Comparison of ENCODE assay signal across 19 cellular contexts in the genomic region with DNA sequence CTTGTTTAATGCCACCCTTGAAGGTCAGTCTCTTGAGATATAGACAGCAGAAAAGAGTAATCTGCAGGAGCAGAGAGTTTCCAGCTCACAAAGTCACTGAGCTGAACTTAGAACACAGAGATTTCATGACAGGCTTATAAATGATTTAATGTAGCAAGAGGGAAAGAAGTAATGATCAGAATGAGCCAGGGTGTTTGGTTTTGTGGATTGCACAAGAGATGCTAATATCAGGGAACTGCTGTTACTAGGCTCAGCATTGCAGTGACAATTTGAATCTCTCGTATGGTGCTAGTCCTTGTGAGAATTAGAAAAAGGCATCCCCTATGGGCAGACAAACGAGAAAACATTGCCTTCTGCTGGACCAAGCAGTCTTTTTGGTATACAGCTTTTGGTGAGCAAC.
"Had no signal": no experiment of that assay in that cellular context is flagged by ENCODE, and none has a peak within 500 bp of the region (broad histone marks: within the 10 kb centered on the region; RNA-seq: fewer than 3 reads in every experiment).

No MANE protein-coding gene starts in this region.

- H3K4me3 ChIP-seq: dorsolateral prefrontal cortex, mucosa of descending colon, thoracic aorta, transverse colon had no signal

- H3K9me3 Mint-ChIP-seq: immature natural killer cell, neural crest cell had no signal

- DNase-seq: cortex of kidney; dorsolateral prefrontal cortex; effector CD8-positive, alpha-beta T cell; immature natural killer cell; kidney; left cardiac atrium; left ventricle myocardium superior; mucosa of descending colon; natural killer cell; posterior cingulate gyrus; right cardiac atrium; stimulated activated CD4-positive, alpha-beta T cell treated with anti-CD3 and anti-CD28 coated beads, Interleukin-2, amount 100 ng/mL, for 24 hours; stimulated activated CD4-positive, alpha-beta T cell treated with anti-CD3 and anti-CD28 coated beads, Interleukin-4, amount 100 ng/mL, for 4 hours; stimulated activated naive B cell treated with anti-CD40 and anti-IgM and Interleukin-4, amounts not matched to agents 10 μg/mL and 1 μg/mL and 100 μg/mL, for 72 hours; stimulated activated naive CD8-positive, alpha-beta T cell treated with anti-CD3 and anti-CD28 coated beads, Interleukin-15, amount 100 ng/mL, for 72 hours; transverse colon had no signal

- H3K4me3 Mint-ChIP-seq: immature natural killer cell; natural killer cell; neural crest cell; stimulated activated naive B cell treated with anti-CD40 and anti-IgM and Interleukin-4, amounts not matched to agents 10 μg/mL and 1 μg/mL and 100 μg/mL, for 72 hours; stimulated activated naive CD8-positive, alpha-beta T cell treated with anti-CD3 and anti-CD28 coated beads, Interleukin-15, amount 100 ng/mL, for 72 hours had no signal

- H3K9me3 ChIP-seq: mucosa of descending colon, thoracic aorta, transverse colon had no signal

- FAIRE-seq: kidney, urothelium cell line had no signal

- H3K27ac Mint-ChIP-seq: immature natural killer cell; natural killer cell; stimulated activated naive B cell treated with anti-CD40 and anti-IgM and Interleukin-4, amounts not matched to agents 10 μg/mL and 1 μg/mL and 100 μg/mL, for 72 hours; stimulated activated naive CD8-positive, alpha-beta T cell treated with anti-CD3 and anti-CD28 coated beads, Interleukin-15, amount 100 ng/mL, for 72 hours had no signal

- ATAC-seq: left cardiac atrium; left ventricle myocardium superior; mucosa of descending colon; natural killer cell; right cardiac atrium; stimulated activated naive B cell treated with anti-CD40 and anti-IgM and Interleukin-4, amounts not matched to agents 10 μg/mL and 1 μg/mL and 100 μg/mL, for 72 hours; stimulated activated naive CD8-positive, alpha-beta T cell treated with anti-CD3 and anti-CD28 coated beads, Interleukin-15, amount 100 ng/mL, for 72 hours had no signal

- H3K27me3 ChIP-seq: dorsolateral prefrontal cortex, transverse colon had no signal

- H3K4me1 Mint-ChIP-seq: neural crest cell had no signal

- H3K36me3 Mint-ChIP-seq: natural killer cell; stimulated activated naive B cell treated with anti-CD40 and anti-IgM and Interleukin-4, amounts not matched to agents 10 μg/mL and 1 μg/mL and 100 μg/mL, for 72 hours had no signal

- H3K36me3 ChIP-seq: thoracic aorta, transverse colon had no signal

- H3K27ac ChIP-seq: dorsolateral prefrontal cortex, thoracic aorta, transverse colon had no signal
